Comparison of ENCODE assay signal across 9 cellular contexts in the genomic region with DNA sequence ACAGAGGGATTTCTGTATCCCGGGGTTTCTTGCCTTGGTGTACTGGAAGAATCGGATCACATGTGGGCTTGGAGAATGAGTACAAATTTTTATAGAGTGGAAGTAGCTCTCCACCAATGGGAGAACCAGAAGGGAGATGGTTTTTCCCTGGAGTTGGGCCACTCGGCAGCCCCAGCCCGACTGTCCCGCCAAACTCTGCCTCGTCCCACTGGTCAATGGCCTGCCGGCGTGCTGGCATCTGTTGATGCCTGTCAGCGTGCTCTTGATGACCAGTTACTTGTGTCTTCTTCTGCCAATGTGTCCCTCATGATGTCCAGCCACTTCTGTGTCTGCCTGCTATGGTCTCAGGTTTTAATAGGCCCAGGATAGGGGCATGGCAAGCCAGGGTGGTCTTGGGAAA.
"Had no signal": no experiment of that assay in that cellular context is flagged by ENCODE, and none has a peak within 500 bp of the region (broad histone marks: within the 10 kb centered on the region; RNA-seq: fewer than 3 reads in every experiment).

No MANE protein-coding gene starts in this region.

- H3K36me3 ChIP-seq: HAP-1 had no signal

- H3K27ac ChIP-seq: GM23248 had no signal

- H3K4me3 Mint-ChIP-seq: H9, HFFc6 had no signal

- H3K27ac Mint-ChIP-seq: H9, HFFc6 had no signal

- H3K4me1 ChIP-seq: HAP-1 had no signal

- FAIRE-seq: H54 had no signal

- H2AFZ ChIP-seq: GM23248 had no signal

- DNase-seq: GM23248, GOT3, H7, H9, HCEC 1CT, HFFc6 had no signal

- H3K4me3 ChIP-seq: GM23248, HAP-1 had no signal

- H3K9ac ChIP-seq: GM23248 had no signal

- ATAC-seq: HCT116 had no signal

- H3K9me3 Mint-ChIP-seq: HFFc6 had no signal

- H3K9me3 ChIP-seq: HAP-1 had no signal
